ENCODE assay signal across 22 cellular contexts in the genomic region with DNA sequence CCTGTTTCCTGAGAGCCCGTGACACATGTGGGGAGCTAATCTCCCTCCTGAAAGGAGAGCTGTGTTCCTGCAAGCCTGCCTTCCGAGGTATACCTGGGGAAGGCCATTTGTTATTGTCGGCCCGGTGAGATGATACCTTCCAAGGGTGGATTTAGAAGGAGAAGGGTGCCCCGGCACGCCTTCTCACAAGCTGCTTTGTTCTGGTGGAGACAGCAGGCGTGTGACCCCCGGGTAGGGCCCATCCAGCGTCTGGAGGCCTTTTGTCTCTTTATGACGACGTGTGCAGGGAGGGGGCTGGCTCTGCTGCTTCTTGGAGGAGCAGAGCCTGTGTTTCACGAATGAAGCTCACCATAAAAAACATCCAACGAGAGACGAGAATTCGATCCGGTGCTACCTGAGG. TPM values are rescaled to one million over a fixed set of nuclear protein-coding genes. Genes with fewer than 3 reads are reported as not detected.
A peak's percentile ranks its signal among the peaks of the same experiment; 100 is the strongest.
DNase-seq lines count a peak whose midpoint lies in the region; ATAC-seq and TF ChIP-seq lines count a peak whose summit lies in the region.
"Had no signal": no experiment of that assay in that cellular context is flagged by ENCODE, and none has a peak within 500 bp of the region (broad histone marks: within the 10 kb centered on the region; RNA-seq: fewer than 3 reads in every experiment).

No MANE protein-coding gene starts in this region.

- H3K27ac ChIP-seq in HUES6 (ENCODE audit: low read depth, low read length) (no peak overlapping the region; the same call in 1 of the 2 replicates), spleen (no peak overlapping the region), breast epithelium (no peak overlapping the region)
- H3K27ac ChIP-seq: BLaER1, GM23248, SJSA1 had no signal

- no peaks in the 10 kb centered on the region; the same call in 1 of the 2 replicates for H3K27me3 ChIP-seq in HUES6 (ENCODE audit: control insufficient read depth, insufficient read depth, low read length)
- peaks cover 0 to 16% (median 0%) of the 10 kb centered on the region in 7 donors for H3K27me3 ChIP-seq in spleen (replicated peaks in 1 of 7)
- H3K27me3 ChIP-seq in breast epithelium, result peaks cover 0 to 21% of the 10 kb centered on the region in 2 donors
- H3K27me3 ChIP-seq: BLaER1, SJSA1 had no signal

- H3K4me1 ChIP-seq in HUES6 (ENCODE audit: control insufficient read depth, insufficient read depth, low read length), result peaks cover 9% of the 10 kb centered on the region
- H3K4me1 ChIP-seq in spleen, result no peaks in the 10 kb centered on the region
- H3K4me1 ChIP-seq in breast epithelium, result no peaks in the 10 kb centered on the region
- H3K4me1 ChIP-seq: BLaER1, SJSA1 had no signal

- H3K27me3 Mint-ChIP-seq in glutamatergic neuron (ENCODE audit: unreplicated experiment) (peaks cover 7% of the 10 kb centered on the region), neural crest cell (ENCODE audit: low read depth) (peaks cover 33% of the 10 kb centered on the region), T-helper 17 cell (peaks cover 13% of the 10 kb centered on the region)

- H3K27ac Mint-ChIP-seq in glutamatergic neuron (ENCODE audit: unreplicated experiment) (peak overlapping the region; percentile 6), neural crest cell (ENCODE audit: unreplicated experiment) (peak overlapping the region; percentile 92), T-helper 17 cell (no peak overlapping the region)
- H3K27ac Mint-ChIP-seq: CD4-positive, alpha-beta memory T cell had no signal

- H3K9ac ChIP-seq in HUES6 (ENCODE audit: low read length), result peak overlapping the region; percentile 43
- H3K9ac ChIP-seq: BLaER1, GM23248 had no signal

- H3K4me3 ChIP-seq in HUES6 (ENCODE audit: low read depth, low read length) (no peak overlapping the region), spleen (no peak overlapping the region), breast epithelium (no peak overlapping the region)
- H3K4me3 ChIP-seq: BLaER1, GM12878, GM23248, SJSA1 had no signal

- H3K36me3 Mint-ChIP-seq in glutamatergic neuron (ENCODE audit: unreplicated experiment), result no peaks in the 10 kb centered on the region
- peaks cover 3% of the 10 kb centered on the region for H3K36me3 Mint-ChIP-seq in neural crest cell (ENCODE audit: low read depth)
- H3K36me3 Mint-ChIP-seq in T-helper 17 cell (ENCODE audit: low read depth), result no peaks in the 10 kb centered on the region
- H3K36me3 Mint-ChIP-seq: CD4-positive, alpha-beta memory T cell had no signal

- DNase-seq in glutamatergic neuron (no peak), neural crest cell (ENCODE audit: low read depth, low spot score) (peak; percentile 35), spleen (peak; percentile 38), breast epithelium (ENCODE audit: low spot score in 2 of 2) (no peak), amygdala (lab: John Stamatoyannopoulos, UW) (no peak), T-helper 17 cell (no peak)
- DNase-seq: CD4-positive, alpha-beta memory T cell; DMS153; GM23248; KBM-7; NCI-H1105 treated with DMSO at 0.1 percent for 48 hours; NCI-H1694; NCI-H2227 treated with DMSO at 0.1 percent for 48 hours; NCI-H524 treated with DMSO at 0.1 percent for 48 hours had no signal

- intact Hi-C loops in spleen (cut with DNase I; ENCODE audit: low total_unique reads) (no loop called here), breast epithelium (cut with DNase I; ENCODE audit: low total_unique reads) (no loop called here)

- ATAC-seq in T-helper 17 cell, result no peak
- no peak for ATAC-seq in HG03025 (IDR thresholded peaks at IDR 0.05; ENCODE audit: low FRiP score, unreplicated experiment)
- ATAC-seq: GM12878, HepG2 had no signal

- no peaks in the 10 kb centered on the region for H3K4me1 Mint-ChIP-seq in glutamatergic neuron (ENCODE audit: low read depth, unreplicated experiment)
- H3K4me1 Mint-ChIP-seq in neural crest cell, result peaks cover 41% of the 10 kb centered on the region
- no peaks in the 10 kb centered on the region for H3K4me1 Mint-ChIP-seq in T-helper 17 cell

- H3K36me3 ChIP-seq in HUES6 (ENCODE audit: control insufficient read depth, insufficient read depth, low read length), result no peaks in the 10 kb centered on the region
- H3K36me3 ChIP-seq in spleen, result no peaks in the 10 kb centered on the region
- no peaks in the 10 kb centered on the region for H3K36me3 ChIP-seq in breast epithelium
- H3K36me3 ChIP-seq: BLaER1, SJSA1 had no signal

- H3K9me3 ChIP-seq in HUES6 (ENCODE audit: control insufficient read depth, insufficient read depth, low read depth, low read length), result no peaks in the 10 kb centered on the region; the same call in 1 of the 2 replicates
- H3K9me3 ChIP-seq in spleen, result peaks cover 0 to 4% (median 0%) of the 10 kb centered on the region in 8 donors
- peaks cover 8 to 9% of the 10 kb centered on the region in 2 donors for H3K9me3 ChIP-seq in breast epithelium
- H3K9me3 ChIP-seq in T-helper 17 cell (ENCODE audit: control insufficient read depth, low read length, poor library complexity, severe bottlenecking), result no peaks in the 10 kb centered on the region
- H3K9me3 ChIP-seq: BLaER1 had no signal

- TF ChIP-seq POLR2A in spleen (IDR thresholded peaks at IDR 0.05) (no peak), breast epithelium (IDR thresholded peaks at IDR 0.05) (no peak)

- H3K9me3 Mint-ChIP-seq in glutamatergic neuron (ENCODE audit: unreplicated experiment) (peaks cover 2% of the 10 kb centered on the region), neural crest cell (no peaks in the 10 kb centered on the region)

- 44 to 74% (median 61%) methylated on average over 14 to 16 of the region's 16 CpGs for WGBS in spleen, 5 donors

- H3K4me3 Mint-ChIP-seq in glutamatergic neuron (ENCODE audit: unreplicated experiment), result no peak overlapping the region
- peak overlapping the region; percentile 29 for H3K4me3 Mint-ChIP-seq in neural crest cell
- no peak overlapping the region for H3K4me3 Mint-ChIP-seq in T-helper 17 cell

- no peak for TF ChIP-seq CTCF in glutamatergic neuron (IDR thresholded peaks at IDR 0.05; ENCODE audit: partially characterized antibody, unreplicated experiment)
- no peak for TF ChIP-seq CTCF in neural crest cell (conservative IDR thresholded peaks at IDR 0.05)
- TF ChIP-seq CTCF in spleen (IDR thresholded peaks at IDR 0.05 in 8 of 11, conservative IDR thresholded peaks at IDR 0.05 in 3 of 11), result no peak
- TF ChIP-seq CTCF in breast epithelium (IDR thresholded peaks at IDR 0.05), result no peak

RNA-seq across cellular contexts. Expression of gene SHOX, which starts 45.3 kb away (rescaled TPM):
- total RNA-seq in glutamatergic neuron (ENCODE audit: unreplicated experiment) (0.22 TPM), neural crest cell (0.14 and 0.16 TPM in 2 replicates), spleen (not detected), breast epithelium (under 1 TPM in 2 of 3 donors, not detected in 1; 0.33 to 0.80 TPM), T-helper 17 cell (not detected)
- not detected for polyA plus RNA-seq in spleen
- total RNA-seq: A673; CD4-positive, alpha-beta memory T cell; Daoy; GM12878; GM23248; HepG2; SJSA1 had no signal
- polyA plus RNA-seq: CD4-positive, alpha-beta memory T cell; GM23248; HepG2 had no signal

Comparison
In these comparisons a context has a peak if more than half of its experiments do, and no peak if none do; other contexts are left out.
1. DNase-seq: peak in neural crest cell (single experiment) and spleen (single experiment); none in glutamatergic neuron (single experiment), breast epithelium (0 of 2), amygdala (0 of 56) and T-helper 17 cell (0 of 3).